Comparison of ENCODE assay signal across 10 cellular contexts in the genomic region with DNA sequence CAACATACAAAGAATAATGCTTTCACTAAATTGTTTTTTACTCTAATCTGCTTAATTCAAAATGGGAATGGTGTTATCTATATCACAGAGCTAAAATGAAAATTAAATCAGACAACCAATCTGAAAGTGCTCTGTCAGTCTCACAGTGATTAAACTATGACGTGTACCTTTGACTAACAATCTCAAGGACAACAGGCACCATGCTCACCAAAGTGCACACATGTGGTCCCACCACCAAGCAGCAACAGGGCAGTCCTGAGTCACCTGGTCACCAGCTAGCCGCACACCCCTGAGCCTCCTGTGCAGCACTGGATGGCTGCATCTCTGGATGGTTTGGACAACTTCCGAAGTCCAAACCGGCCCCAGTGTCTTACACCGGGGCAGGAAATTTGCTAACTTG. TPM values are rescaled to one million over a fixed set of nuclear protein-coding genes. Genes with fewer than 3 reads are reported as not detected.
DNase-seq lines count a peak whose midpoint lies in the region; ATAC-seq and TF ChIP-seq lines count a peak whose summit lies in the region.
"Had no signal": no experiment of that assay in that cellular context is flagged by ENCODE, and none has a peak within 500 bp of the region (broad histone marks: within the 10 kb centered on the region; RNA-seq: fewer than 3 reads in every experiment).

No MANE protein-coding gene starts in this region.

- no peak for TF ChIP-seq RAD21 in IMR-90 (IDR thresholded peaks at IDR 0.05; ENCODE audit: low read length)

- peak; percentile 38 for DNase-seq in IMR-90
- DNase-seq in naive thymus-derived CD4-positive, alpha-beta T cell: no peak
- DNase-seq in posterior cingulate gyrus: no peak
- DNase-seq in EL: no peak
- no peak for DNase-seq in stomach
- DNase-seq in OCI-M1 (lab: John Stamatoyannopoulos, UW): no peak
- DNase-seq: immature natural killer cell, NCI-H1694 treated with DMSO at 0.1 percent for 48 hours had no signal

- no TSS peak for BruUV-seq in IMR-90 (replicated peaks; lab: Mats Ljungman, UMichigan)

- no peak overlapping the region for H3K14ac ChIP-seq in IMR-90 (replicated peaks; ENCODE audit: low read depth, low read length)

- no peak overlapping the region for H3K56ac ChIP-seq in IMR-90 (ENCODE audit: extremely low read depth, insufficient read depth, low read length)

- peaks cover 55% of the 10 kb centered on the region for H3K4me1 Mint-ChIP-seq in brain
- H3K4me1 Mint-ChIP-seq in naive thymus-derived CD4-positive, alpha-beta T cell: peaks cover 14 to 41% (median 32%) of the 10 kb centered on the region in 7 donors

- CTCF ChIA-PET in IMR-90 (lab: Yijun Ruan, JAX): no interaction called here
- CTCF ChIA-PET in naive thymus-derived CD4-positive, alpha-beta T cell (lab: Charles Lee): no interaction called here

- no peak overlapping the region for H4K91ac ChIP-seq in IMR-90 (ENCODE audit: insufficient read depth, low read depth, low read length)

- H3K4me1 ChIP-seq in IMR-90 (ENCODE audit: control insufficient read depth, insufficient read depth, low read length) (no peaks in the 10 kb centered on the region), stomach (peaks cover 11 to 47% (median 22%) of the 10 kb centered on the region in 4 donors)
- H3K4me1 ChIP-seq in naive thymus-derived CD4-positive, alpha-beta T cell (ENCODE audit: control insufficient read depth in 2 of 2, insufficient read depth in 2 of 2, low read length in 2 of 2): no peaks in the 10 kb centered on the region

- no peak overlapping the region for H2BK5ac ChIP-seq in IMR-90 (ENCODE audit: low read depth, low read length, poor library complexity, severe bottlenecking)

- dilution Hi-C loops in IMR-90 (cut with HindIII; ENCODE audit: low sequenced_read_pairs, unreplicated experiment): no loop called here

- H2AK5ac ChIP-seq in IMR-90 (ENCODE audit: low read depth, low read length): no peak overlapping the region

- no peaks in the 10 kb centered on the region for H3K27me3 ChIP-seq in IMR-90 (ENCODE audit: control insufficient read depth, insufficient read depth, low read length)
- no peaks in the 10 kb centered on the region for H3K27me3 ChIP-seq in naive thymus-derived CD4-positive, alpha-beta T cell (ENCODE audit: control insufficient read depth in 2 of 2, insufficient read depth in 2 of 2, low read length in 2 of 2)
- H3K27me3 ChIP-seq in stomach: no peaks in the 10 kb centered on the region

- H3K4me2 ChIP-seq in IMR-90 (ENCODE audit: low read depth, low read length): no peak overlapping the region

- no peak for TF ChIP-seq EP300 in stomach (IDR thresholded peaks at IDR 0.05)

- POLR2A ChIA-PET in IMR-90 (lab: Charles Lee; ENCODE audit: unreplicated experiment): no interaction called here
- POLR2A ChIA-PET in naive thymus-derived CD4-positive, alpha-beta T cell (lab: Charles Lee): no interaction called here

- H3K9me3 ChIP-seq in IMR-90 (ENCODE audit: control insufficient read depth, insufficient read depth, low read length) (no peaks in the 10 kb centered on the region), stomach (no peaks in the 10 kb centered on the region)
- no peaks in the 10 kb centered on the region for H3K9me3 ChIP-seq in naive thymus-derived CD4-positive, alpha-beta T cell (ENCODE audit: control insufficient read depth in 2 of 3, low read length in 3 of 3)

- peaks cover 20 to 64% of the 10 kb centered on the region in 2 experiments; a peak in 3 of 4 replicates for H3K79me1 ChIP-seq in IMR-90 (ENCODE audit: low read depth in 1 of 2, low read length in 2 of 2)

- no peak overlapping the region for H2BK15ac ChIP-seq in IMR-90 (ENCODE audit: low read depth, low read length)

- TF ChIP-seq POLR2A in IMR-90 (IDR thresholded peaks at IDR 0.05; ENCODE audit: low read depth, low read length) (no peak), stomach (IDR thresholded peaks at IDR 0.05) (no peak)

- no peak overlapping the region for H3K18ac ChIP-seq in IMR-90 (ENCODE audit: low read depth, low read length)

- H4K8ac ChIP-seq in IMR-90 (ENCODE audit: low read depth in 2 of 2, low read length in 2 of 2): no peak overlapping the region

- H3K27ac Mint-ChIP-seq in brain: peak overlapping the region; percentile 22 to 88 (median 61)
- H3K27ac Mint-ChIP-seq in naive thymus-derived CD4-positive, alpha-beta T cell: peak overlapping the region in 5 of 9 donors; percentile 22 to 67 (median 52)

- no peak for ATAC-seq in IMR-90 (ENCODE audit: low read depth)
- ATAC-seq in naive thymus-derived CD4-positive, alpha-beta T cell: no peak

- H4K5ac ChIP-seq in IMR-90 (ENCODE audit: low read depth, low read length): no peak overlapping the region

- no peak overlapping the region for H3K23ac ChIP-seq in IMR-90 (ENCODE audit: low read depth, low read length)

- in situ Hi-C loops in IMR-90 (cut with MboI; ENCODE audit: low sequenced_read_pairs): no loop called here

- H2BK20ac ChIP-seq in IMR-90 (ENCODE audit: low read depth, low read length): no peak overlapping the region

- 80% methylated on average over 1 of the region's 5 CpGs; no CpG with 5 or more reads in 1 of the 2 experiments for WGBS in IMR-90 (ENCODE audit: extremely low coverage in 2 of 2, insufficient read length in 1 of 2), 2 experiments
- WGBS in stomach, 5 donors: 72 to 77% (median 75%) methylated on average over 4 to 5 of the region's 5 CpGs

- TF ChIP-seq CTCF in C4-2B (conservative IDR thresholded peaks at IDR 0.05) (no peak), IMR-90 (conservative IDR thresholded peaks at IDR 0.05; ENCODE audit: low read depth, low read length) (no peak), brain (conservative IDR thresholded peaks at IDR 0.05) (no peak), stomach (IDR thresholded peaks at IDR 0.05) (no peak)

- H3K9ac ChIP-seq in IMR-90 (ENCODE audit: low read depth, low read length): no peak overlapping the region

- H3K36me3 ChIP-seq in IMR-90 (ENCODE audit: control insufficient read depth, insufficient read depth, low read length): peaks cover 39% of the 10 kb centered on the region
- peaks cover 0 to 41% (median 8%) of the 10 kb centered on the region in 3 experiments for H3K36me3 ChIP-seq in naive thymus-derived CD4-positive, alpha-beta T cell (ENCODE audit: control insufficient read depth in 2 of 3, insufficient read depth in 3 of 3, low read length in 3 of 3)
- peaks cover 12 to 79% (median 55%) of the 10 kb centered on the region in 4 donors for H3K36me3 ChIP-seq in stomach

- H3K27ac ChIP-seq in C4-2B: peak overlapping the region; percentile 33
- H3K27ac ChIP-seq in IMR-90 (ENCODE audit: insufficient read depth, low read length): no peak overlapping the region
- H3K27ac ChIP-seq in naive thymus-derived CD4-positive, alpha-beta T cell (ENCODE audit: low read depth, low read length): no peak overlapping the region
- no peak overlapping the region for H3K27ac ChIP-seq in stomach

- no peaks in the 10 kb centered on the region for H3K9me3 Mint-ChIP-seq in brain
- no peaks in the 10 kb centered on the region for H3K9me3 Mint-ChIP-seq in naive thymus-derived CD4-positive, alpha-beta T cell
- H3K9me3 Mint-ChIP-seq: immature natural killer cell had no signal

- peaks cover 77% of the 10 kb centered on the region for H3K36me3 Mint-ChIP-seq in brain
- peaks cover 5 to 22% (median 8%) of the 10 kb centered on the region in 5 donors for H3K36me3 Mint-ChIP-seq in naive thymus-derived CD4-positive, alpha-beta T cell

- H3K27me3 Mint-ChIP-seq in brain: no peaks in the 10 kb centered on the region
- H3K27me3 Mint-ChIP-seq in naive thymus-derived CD4-positive, alpha-beta T cell: no peaks in the 10 kb centered on the region

- H2BK120ac ChIP-seq in IMR-90 (ENCODE audit: low read depth, low read length): no peak overlapping the region

- H3K9me1 ChIP-seq in IMR-90 (ENCODE audit: insufficient read depth, low read length): peaks cover 11% of the 10 kb centered on the region

- no peak overlapping the region for H3K4me3 ChIP-seq in IMR-90 (ENCODE audit: insufficient read depth, low read depth, low read length)
- H3K4me3 ChIP-seq in naive thymus-derived CD4-positive, alpha-beta T cell (ENCODE audit: low read length): no peak overlapping the region
- H3K4me3 ChIP-seq in stomach: no peak overlapping the region

- peaks cover 89% of the 10 kb centered on the region for H4K20me1 ChIP-seq in IMR-90 (ENCODE audit: insufficient read depth, low read length)

- intact Hi-C loops in IMR-90 (cut with micrococcal nuclease) (no loop called here), posterior cingulate gyrus (cut with DNase I) (no loop called here), stomach (cut with DNase I; ENCODE audit: low total_unique reads) (no loop called here)
- intact Hi-C loops in naive thymus-derived CD4-positive, alpha-beta T cell (cut with micrococcal nuclease): no loop called here

- H2AK9ac ChIP-seq in IMR-90 (replicated peaks; ENCODE audit: low read depth, low read length, poor library complexity): no peak overlapping the region

- no peak overlapping the region for H3K4ac ChIP-seq in IMR-90 (ENCODE audit: low read depth, low read length)

- H3K4me3 Mint-ChIP-seq in brain: no peak overlapping the region
- no peak overlapping the region for H3K4me3 Mint-ChIP-seq in naive thymus-derived CD4-positive, alpha-beta T cell
- H3K4me3 Mint-ChIP-seq: immature natural killer cell had no signal

- H2AFZ ChIP-seq in IMR-90 (replicated peaks; ENCODE audit: low read length, poor library complexity): no peak overlapping the region

TF ChIP-seq in IMR-90, 13 proteins besides CTCF, POLR2A, EP300 and RAD21 (continues in another document):
- TF ChIP-seq RFX5 (IDR thresholded peaks at IDR 0.05; ENCODE audit: low read depth, low read length): no peak

RNA-seq across cellular contexts. Expression of a gene that starts 54.5 kb away (rescaled TPM):
- 12.5 and 13.6 TPM in 2 replicates for total RNA-seq in IMR-90 (2012; rRNA removed)
- 56.1 and 57.5 TPM in 2 replicates for polyA plus RNA-seq in IMR-90 (2012; rRNA removed)
- 34.3 and 43.7 TPM in 2 replicates for polyA plus RNA-seq in IMR-90 (2012; cell fraction: cytosol; rRNA removed)
- 99.9 and 143 TPM in 2 replicates for polyA plus RNA-seq in IMR-90 (2012; cell fraction: nucleus; rRNA removed; ENCODE audit: low replicate concordance)
- 27.7 TPM for polyA plus RNA-seq in brain (ENCODE audit: insufficient read depth, low read depth, low replicate concordance)
- total RNA-seq in naive thymus-derived CD4-positive, alpha-beta T cell: 100 to 1,000 TPM in 1 of 5 experiments, 10 to 100 TPM in 4; 45.2 to 115 (median 50.3) TPM
- polyA plus RNA-seq in naive thymus-derived CD4-positive, alpha-beta T cell: 10 to 100 TPM; 14.7 to 24.0 TPM
- 100 to 1,000 TPM in 3 of 5 donors, 10 to 100 TPM in 2; 69.9 to 202 (median 102) TPM for total RNA-seq in stomach
- polyA plus RNA-seq in stomach: 10 to 100 TPM; 38.6 to 63.2 (median 45.9) TPM

RNA-seq across cellular contexts. Expression of a gene that starts 58.1 kb away (rescaled TPM):
- 73.5 and 74.7 TPM in 2 replicates for total RNA-seq in IMR-90 (2012; rRNA removed)
- polyA plus RNA-seq in IMR-90 (2012; rRNA removed): 366 and 371 TPM in 2 replicates
- 219 and 373 TPM in 2 replicates for polyA plus RNA-seq in IMR-90 (2012; cell fraction: cytosol; rRNA removed)
- 315 and 343 TPM in 2 replicates for polyA plus RNA-seq in IMR-90 (2012; cell fraction: nucleus; rRNA removed; ENCODE audit: low replicate concordance)
- polyA plus RNA-seq in brain (ENCODE audit: insufficient read depth, low read depth, low replicate concordance): 689 TPM
- total RNA-seq in naive thymus-derived CD4-positive, alpha-beta T cell: 100 to 1,000 TPM; 170 to 358 (median 246) TPM
- polyA plus RNA-seq in naive thymus-derived CD4-positive, alpha-beta T cell: 10 to 100 TPM; 48.1 to 62.3 TPM
- total RNA-seq in stomach: 100 to 1,000 TPM in 4 of 5 donors, 10 to 100 TPM in 1; 49.6 to 195 (median 124) TPM
- 100 to 1,000 TPM in 2 of 3 donors, 10 to 100 TPM in 1; 66.2 to 146 (median 126) TPM for polyA plus RNA-seq in stomach
